12 cellular contexts compared by ENCODE assay signal in genomic region chr14:98633380-98633779, GRCh38.
A peak's percentile ranks its signal among the peaks of the same experiment; 100 is the strongest.
DNase-seq lines count a peak whose midpoint lies in the region; ATAC-seq and TF ChIP-seq lines count a peak whose summit lies in the region.
"Had no signal": no experiment of that assay in that cellular context is flagged by ENCODE, and none has a peak within 500 bp of the region (broad histone marks: within the 10 kb centered on the region; RNA-seq: fewer than 3 reads in every experiment).

No MANE protein-coding gene starts in this region.

- H3K36me3 Mint-ChIP-seq in osteocyte (ENCODE audit: unreplicated experiment), result no peaks in the 10 kb centered on the region

- DNase-seq in DMS 273 (lab: John Stamatoyannopoulos, UW; ENCODE audit: unreplicated experiment) (peak; percentile 7), DMS 273 treated with DMSO at 0.1 percent for 48 hours (lab: John Stamatoyannopoulos, UW) (no peak), NCI-H69 (lab: John Stamatoyannopoulos, UW) (peak; percentile 90), epithelial cell of esophagus (ENCODE audit: low read depth) (peak; percentile 11), superior temporal gyrus (ENCODE audit: extremely low spot score) (peak; percentile 95), osteocyte (ENCODE audit: extremely low spot score, unreplicated experiment) (no peak)
- DNase-seq: NCI-H1694; stimulated activated CD4-positive, alpha-beta T cell treated with anti-CD3 and anti-CD28 coated beads, Interleukin-1b, Interleukin-23, amount 100 ng/mL, for 48 hours; stimulated activated naive CD8-positive, alpha-beta T cell treated with anti-CD3 and anti-CD28 coated beads, Interleukin-15, amount 100 ng/mL, for 72 hours had no signal

- H3K27me3 Mint-ChIP-seq in osteocyte (ENCODE audit: unreplicated experiment), result no peaks in the 10 kb centered on the region
- H3K27me3 Mint-ChIP-seq: stimulated activated naive CD8-positive, alpha-beta T cell treated with anti-CD3 and anti-CD28 coated beads, Interleukin-15, amount 100 ng/mL, for 72 hours had no signal

- H3K4me3 ChIP-seq in epithelial cell of esophagus (ENCODE audit: low read length), result no peak overlapping the region
- H3K4me3 ChIP-seq: SJSA1 had no signal

- no peak overlapping the region for H3K4me3 Mint-ChIP-seq in osteocyte (ENCODE audit: unreplicated experiment)
- H3K4me3 Mint-ChIP-seq: stimulated activated naive CD8-positive, alpha-beta T cell treated with anti-CD3 and anti-CD28 coated beads, Interleukin-15, amount 100 ng/mL, for 72 hours had no signal

- H3K4me1 Mint-ChIP-seq in osteocyte (ENCODE audit: unreplicated experiment), result no peaks in the 10 kb centered on the region
- H3K4me1 Mint-ChIP-seq: stimulated activated naive CD8-positive, alpha-beta T cell treated with anti-CD3 and anti-CD28 coated beads, Interleukin-15, amount 100 ng/mL, for 72 hours had no signal

- no peaks in the 10 kb centered on the region for H3K9me3 Mint-ChIP-seq in osteocyte (ENCODE audit: unreplicated experiment)
- H3K9me3 Mint-ChIP-seq: stimulated activated naive CD8-positive, alpha-beta T cell treated with anti-CD3 and anti-CD28 coated beads, Interleukin-15, amount 100 ng/mL, for 72 hours had no signal

- no peak for ATAC-seq in GM18867 (IDR thresholded peaks at IDR 0.05; ENCODE audit: unreplicated experiment)
- no peak for ATAC-seq in GM21515 (IDR thresholded peaks at IDR 0.05; ENCODE audit: unreplicated experiment)
- ATAC-seq: stimulated activated naive CD8-positive, alpha-beta T cell treated with anti-CD3 and anti-CD28 coated beads, Interleukin-15, amount 100 ng/mL, for 72 hours had no signal

- no peak for TF ChIP-seq CTCF in epithelial cell of esophagus (IDR thresholded peaks at IDR 0.05; ENCODE audit: insufficient read depth, low read depth, low read length, missing control alignments)
- TF ChIP-seq CTCF in osteocyte (IDR thresholded peaks at IDR 0.05), result no peak

- no peak overlapping the region for H3K27ac Mint-ChIP-seq in osteocyte (ENCODE audit: unreplicated experiment)
- H3K27ac Mint-ChIP-seq: stimulated activated naive CD8-positive, alpha-beta T cell treated with anti-CD3 and anti-CD28 coated beads, Interleukin-15, amount 100 ng/mL, for 72 hours had no signal

Comparison
In these comparisons a context has a peak if more than half of its experiments do, and no peak if none do; other contexts are left out.
1. DNase-seq: peak in DMS 273 (single experiment), NCI-H69 (single experiment), epithelial cell of esophagus (single experiment) and superior temporal gyrus (single experiment); none in DMS 273 treated with DMSO at 0.1 percent for 48 hours (single experiment) and osteocyte (single experiment).